ENCODE assay signal across 8 cellular contexts in genomic region chr11:12223771-12224536, GRCh38.
DNase-seq lines count a peak whose midpoint lies in the region; ATAC-seq, FAIRE-seq and TF ChIP-seq lines count a peak whose summit lies in the region.

No MANE protein-coding gene starts in this region.

- no peak overlapping the region for H4K5ac ChIP-seq in mesendoderm (ENCODE audit: low read length)

- no peak overlapping the region for H4K8ac ChIP-seq in mesendoderm (ENCODE audit: low read depth, low read length)

- no peak overlapping the region for H2BK5ac ChIP-seq in mesendoderm (ENCODE audit: low read length)

- no peak for TF ChIP-seq POLR2A in GM12891 (IDR thresholded peaks at IDR 0.05; ENCODE audit: low read depth, low read length)

- H3K4me3 Mint-ChIP-seq in activated T-helper 1 cell treated with anti-CD3 and anti-CD28 coated beads, Interleukin-12 subunit alpha, Interleukin-12 subunit beta, Interleukin-2, Interleukin-4 antibody, amounts not matched to agents 30 ng/mL and 10 ng/mL and 1 ng/mL, durations not matched to agents 14 hours and 24 hours and 36 hours = peak overlapping the region; percentile 68
- peak overlapping the region; percentile 87 for H3K4me3 Mint-ChIP-seq in natural killer cell

- no peaks in the 10 kb centered on the region for H3K36me3 ChIP-seq in mesendoderm (ENCODE audit: control insufficient read depth, insufficient read depth, low read length)

- H2BK15ac ChIP-seq in mesendoderm (replicated peaks; ENCODE audit: low read depth) = no peak overlapping the region

- no peaks in the 10 kb centered on the region for H3K27me3 Mint-ChIP-seq in activated T-helper 1 cell treated with anti-CD3 and anti-CD28 coated beads, Interleukin-12 subunit alpha, Interleukin-12 subunit beta, Interleukin-2, Interleukin-4 antibody, amounts not matched to agents 30 ng/mL and 10 ng/mL and 1 ng/mL, durations not matched to agents 14 hours and 24 hours and 36 hours (ENCODE audit: insufficient read depth)
- H3K27me3 Mint-ChIP-seq in natural killer cell (ENCODE audit: low read depth in 2 of 2) = peaks cover 4 to 7% of the 10 kb centered on the region in 2 donors

- H2BK120ac ChIP-seq in mesendoderm (ENCODE audit: low read depth, low read length) = no peak overlapping the region

- no peak for FAIRE-seq in GM12891 (lab: Jason Lieb, UNC)

- H3K9ac ChIP-seq in mesendoderm (ENCODE audit: low read length) = no peak overlapping the region

- H3K27me3 ChIP-seq in mesendoderm (ENCODE audit: insufficient read depth, low read length, poor library complexity) = no peaks in the 10 kb centered on the region

- H3K36me3 Mint-ChIP-seq in activated T-helper 1 cell treated with anti-CD3 and anti-CD28 coated beads, Interleukin-12 subunit alpha, Interleukin-12 subunit beta, Interleukin-2, Interleukin-4 antibody, amounts not matched to agents 30 ng/mL and 10 ng/mL and 1 ng/mL, durations not matched to agents 14 hours and 24 hours and 36 hours (ENCODE audit: low read depth) = peaks cover 86% of the 10 kb centered on the region
- peaks cover 6% of the 10 kb centered on the region for H3K36me3 Mint-ChIP-seq in natural killer cell

- peak overlapping the region; percentile 91 for H3K27ac Mint-ChIP-seq in activated T-helper 1 cell treated with anti-CD3 and anti-CD28 coated beads, Interleukin-12 subunit alpha, Interleukin-12 subunit beta, Interleukin-2, Interleukin-4 antibody, amounts not matched to agents 30 ng/mL and 10 ng/mL and 1 ng/mL, durations not matched to agents 14 hours and 24 hours and 36 hours
- H3K27ac Mint-ChIP-seq in natural killer cell = peak overlapping the region; percentile 95

- no CpG with 5 or more reads among the region's 7 CpGs for WGBS in mesendoderm (ENCODE audit: extremely low coverage, insufficient coverage, low lambda C conversion rate)

- DNase-seq in GM12891 (ENCODE audit: insufficient read length, low spot score) (no peak), natural killer cell (no peak), amniotic stem cell (lab: John Stamatoyannopoulos, UW) (no peak), iPS-NIHi11 (ENCODE audit: low spot score) (no peak), mesendoderm (no peak)
- DNase-seq in activated T-helper 1 cell treated with anti-CD3 and anti-CD28 coated beads, Interleukin-12 subunit alpha, Interleukin-12 subunit beta, Interleukin-2, Interleukin-4 antibody, amounts not matched to agents 30 ng/mL and 10 ng/mL and 1 ng/mL, durations not matched to agents 14 hours and 24 hours and 36 hours (ENCODE audit: low spot score) = no peak

- peaks cover 70% of the 10 kb centered on the region for H3K4me1 Mint-ChIP-seq in activated T-helper 1 cell treated with anti-CD3 and anti-CD28 coated beads, Interleukin-12 subunit alpha, Interleukin-12 subunit beta, Interleukin-2, Interleukin-4 antibody, amounts not matched to agents 30 ng/mL and 10 ng/mL and 1 ng/mL, durations not matched to agents 14 hours and 24 hours and 36 hours (ENCODE audit: low read depth)
- peaks cover 49 to 62% of the 10 kb centered on the region in 2 donors for H3K4me1 Mint-ChIP-seq in natural killer cell

- no peak overlapping the region for H3K27ac ChIP-seq in mesendoderm (ENCODE audit: low read depth, low read length)

- intact Hi-C loops in activated T-helper 1 cell treated with anti-CD3 and anti-CD28 coated beads, Interleukin-12 subunit alpha, Interleukin-12 subunit beta, Interleukin-2, Interleukin-4 antibody, amounts not matched to agents 30 ng/mL and 10 ng/mL and 1 ng/mL, durations not matched to agents 14 hours and 24 hours and 36 hours (cut with micrococcal nuclease) = loop anchor here (1.0 kb wide), 7 partner anchors 10 to 177 kb away; no protein-coding TSS in a partner anchor
- intact Hi-C loops in natural killer cell (cut with micrococcal nuclease) = loop anchor here (1.0 to 5.0 kb wide), 4 partner anchors 8 to 382 kb away; partner anchors contain the start of genes MICAL2 and USP47

- no peak overlapping the region for H3K4me2 ChIP-seq in mesendoderm (ENCODE audit: low read length)

- no peak overlapping the region for H2AK5ac ChIP-seq in mesendoderm (ENCODE audit: low read length)

- H3K18ac ChIP-seq in mesendoderm (ENCODE audit: low read length) = no peak overlapping the region

- no peak overlapping the region for H3K56ac ChIP-seq in mesendoderm (ENCODE audit: low read length)

- peak; percentile 17 for ATAC-seq in HG03460 (IDR thresholded peaks at IDR 0.05; ENCODE audit: unreplicated experiment)
- peak; percentile 20 to 39 (median 20) for ATAC-seq in natural killer cell
- ATAC-seq in HG03521 (IDR thresholded peaks at IDR 0.05; ENCODE audit: unreplicated experiment) = no peak

- no peak overlapping the region for H3K4me3 ChIP-seq in mesendoderm (ENCODE audit: low read length)

- H3K79me1 ChIP-seq in mesendoderm (ENCODE audit: low read length) = no peaks in the 10 kb centered on the region

- no peaks in the 10 kb centered on the region for H3K9me3 Mint-ChIP-seq in activated T-helper 1 cell treated with anti-CD3 and anti-CD28 coated beads, Interleukin-12 subunit alpha, Interleukin-12 subunit beta, Interleukin-2, Interleukin-4 antibody, amounts not matched to agents 30 ng/mL and 10 ng/mL and 1 ng/mL, durations not matched to agents 14 hours and 24 hours and 36 hours
- H3K9me3 Mint-ChIP-seq in natural killer cell = no peaks in the 10 kb centered on the region

- H3K4ac ChIP-seq in mesendoderm (ENCODE audit: low read depth, low read length) = no peak overlapping the region

- TF ChIP-seq CTCF in natural killer cell (IDR thresholded peaks at IDR 0.05) = no peak

- H3K79me2 ChIP-seq in mesendoderm (ENCODE audit: control insufficient read depth, insufficient read depth, low read length) = no peaks in the 10 kb centered on the region

- no peaks in the 10 kb centered on the region for H3K4me1 ChIP-seq in mesendoderm (ENCODE audit: control insufficient read depth, low read depth, low read length)

- no peak overlapping the region for H3K23ac ChIP-seq in mesendoderm (ENCODE audit: low read length)

TF ChIP-seq in GM12891, 5 proteins besides CTCF, POLR2A, EP300 and RAD21:
- TF ChIP-seq SPI1 (IDR thresholded peaks at IDR 0.05; ENCODE audit: low read depth, low read length) (0 out of 2 replicates have a peak, but pooled peaks have one; percentile 2), POLR2AphosphoS5 (IDR thresholded peaks at IDR 0.05; ENCODE audit: low read depth, low read length) (no peak), TAF1 (IDR thresholded peaks at IDR 0.05; ENCODE audit: low read depth, low read length) (no peak), POU2F2 (IDR thresholded peaks at IDR 0.05; ENCODE audit: low read depth, low read length) (no peak)
TF ChIP-seq in GM12891: peak in this region for 1.
